In genomic region chr6:12798326-12798725, GRCh38 we compare ENCODE assay signal across 10 cellular contexts.
"Had no signal": no experiment of that assay in that cellular context is flagged by ENCODE, and none has a peak within 500 bp of the region (broad histone marks: within the 10 kb centered on the region; RNA-seq: fewer than 3 reads in every experiment).

No MANE protein-coding gene starts in this region.

- H3K9me3 ChIP-seq: HAP-1 had no signal

- FAIRE-seq: HTR-8/SVneo had no signal

- H3K4me3 Mint-ChIP-seq: HFFc6, IgD-negative memory B cell had no signal

- H3K27ac ChIP-seq: GM23248, HL-60 had no signal

- H3K36me3 ChIP-seq: HAP-1 had no signal

- H3K4me1 ChIP-seq: HAP-1 had no signal

- H3K27ac Mint-ChIP-seq: HFFc6, IgD-negative memory B cell had no signal

- H3K4me1 Mint-ChIP-seq: IgD-negative memory B cell had no signal

- H3K36me3 Mint-ChIP-seq: IgD-negative memory B cell had no signal

- H3K4me3 ChIP-seq: GM23248, HAP-1 had no signal

- DNase-seq: GM23248, GOT3, H7, HFFc6, KBM-7 had no signal

- ATAC-seq: HCT116 had no signal
